ENCODE assay signal across 8 cellular contexts in genomic region chr1:235328271-235329138, GRCh38. TPM values are rescaled to one million over a fixed set of nuclear protein-coding genes. Genes with fewer than 3 reads are reported as not detected.
A peak's percentile ranks its signal among the peaks of the same experiment; 100 is the strongest.
DNase-seq lines count a peak whose midpoint lies in the region; ATAC-seq and TF ChIP-seq lines count a peak whose summit lies in the region.

Gene GGPS1, plus strand, starts transcription at chr1:235328570. Its CDS starts 6,695 bp downstream, at chr1:235335265.

- H3K4me3 Mint-ChIP-seq in CD4-positive, CD25-positive, alpha-beta regulatory T cell = no peak within 1 kb of the TSS

- intact Hi-C loops in left lung (cut with DNase I) = no loop called here

- H3K36me3 ChIP-seq in CD4-positive, CD25-positive, alpha-beta regulatory T cell (ENCODE audit: control insufficient read depth, insufficient read depth, low read length) = peaks cover 8% of the 10 kb centered on the region
- no peaks in the 10 kb centered on the region for H3K36me3 ChIP-seq in left lung

- H3K9me3 Mint-ChIP-seq in CD4-positive, CD25-positive, alpha-beta regulatory T cell = no peaks in the 10 kb centered on the region

- peak; percentile 97 to 99 (median 98) for DNase-seq in CD4-positive, CD25-positive, alpha-beta regulatory T cell
- DNase-seq in NCI-H774 (lab: John Stamatoyannopoulos, UW) (peak; percentile 100), dermis microvascular lymphatic vessel endothelial cell (ENCODE audit: low read depth in 2 of 2) (peak; percentile 100), left lung (peak; percentile 98)
- peak; percentile 99 for DNase-seq in activated CD4-positive, alpha-beta T cell treated with anti-CD3 and anti-CD28 coated beads, Interleukin-2, amount 50 U/mL, for 4 hours
- DNase-seq in stimulated activated CD4-positive, alpha-beta T cell treated with anti-CD3 and anti-CD28 coated beads, Interleukin-2, amount 100 ng/mL, for 48 hours = peak; percentile 96 to 99

- no peaks in the 10 kb centered on the region for H3K9me3 ChIP-seq in CD4-positive, CD25-positive, alpha-beta regulatory T cell (ENCODE audit: control insufficient read depth in 2 of 2, low read length in 2 of 2)
- H3K9me3 ChIP-seq in left lung = no peaks in the 10 kb centered on the region

- peak; percentile 84 to 90 for ATAC-seq in CD4-positive, CD25-positive, alpha-beta regulatory T cell (ENCODE audit: low read depth in 2 of 2)
- peak; percentile 59 for ATAC-seq in GM19438 (IDR thresholded peaks at IDR 0.05; ENCODE audit: low read depth, unreplicated experiment)
- peak; percentile 57 for ATAC-seq in HG03571 (IDR thresholded peaks at IDR 0.05; ENCODE audit: unreplicated experiment)
- ATAC-seq in left lung = peak; percentile 90

- H3K4me1 Mint-ChIP-seq in CD4-positive, CD25-positive, alpha-beta regulatory T cell = peaks cover 9 to 32% (median 27%) of the 10 kb centered on the region in 4 donors

- peak within 1 kb of the TSS in 1 of 3 donors; percentile 27 for H3K27ac Mint-ChIP-seq in CD4-positive, CD25-positive, alpha-beta regulatory T cell

- peaks cover 64% of the 10 kb centered on the region for H3K4me1 ChIP-seq in CD4-positive, CD25-positive, alpha-beta regulatory T cell (ENCODE audit: control insufficient read depth, insufficient read depth, low read length, poor library complexity, severe bottlenecking)
- H3K4me1 ChIP-seq in left lung = peaks cover 33 to 70% of the 10 kb centered on the region in 2 donors

- TF ChIP-seq CTCF in left lung (IDR thresholded peaks at IDR 0.05) = peak in 1 of 2 donors; percentile 28

- H3K36me3 Mint-ChIP-seq in CD4-positive, CD25-positive, alpha-beta regulatory T cell = peaks cover 9% of the 10 kb centered on the region

- no peaks in the 10 kb centered on the region for H3K27me3 Mint-ChIP-seq in CD4-positive, CD25-positive, alpha-beta regulatory T cell

- peak within 1 kb of the TSS; percentile 97 for H3K27ac ChIP-seq in CD4-positive, CD25-positive, alpha-beta regulatory T cell (ENCODE audit: insufficient read depth, low read length, poor library complexity, severe bottlenecking)
- peak within 1 kb of the TSS; percentile 96 to 97 for H3K27ac ChIP-seq in left lung

- H3K27me3 ChIP-seq in CD4-positive, CD25-positive, alpha-beta regulatory T cell (ENCODE audit: control insufficient read depth, insufficient read depth, low read length) = no peaks in the 10 kb centered on the region
- H3K27me3 ChIP-seq in left lung = no peaks in the 10 kb centered on the region

- H3K4me3 ChIP-seq in CD4-positive, CD25-positive, alpha-beta regulatory T cell (ENCODE audit: low read depth, low read length) = peak within 1 kb of the TSS; percentile 99
- H3K4me3 ChIP-seq in left lung = peak within 1 kb of the TSS; percentile 85 to 99

RNA-seq across cellular contexts. Expression of gene GGPS1, which starts in this region (rescaled TPM):
- 30.8 TPM for total RNA-seq in CD4-positive, CD25-positive, alpha-beta regulatory T cell
- 10 to 100 TPM; 60.2 to 82.0 (median 78.4) TPM for polyA plus RNA-seq in CD4-positive, CD25-positive, alpha-beta regulatory T cell
- total RNA-seq in dermis microvascular lymphatic vessel endothelial cell (10.4 and 20.6 TPM in 2 replicates), left lung (10 to 100 TPM; 30.5 to 36.4 TPM)

Comparison
In these comparisons a context has a peak if more than half of its experiments do, and no peak if none do; other contexts are left out.
1. Peak in every context shown above with its lines: DNase-seq, ATAC-seq, H3K4me3 ChIP-seq and H3K27ac ChIP-seq.